8 cellular contexts compared by ENCODE assay signal in the genomic region with DNA sequence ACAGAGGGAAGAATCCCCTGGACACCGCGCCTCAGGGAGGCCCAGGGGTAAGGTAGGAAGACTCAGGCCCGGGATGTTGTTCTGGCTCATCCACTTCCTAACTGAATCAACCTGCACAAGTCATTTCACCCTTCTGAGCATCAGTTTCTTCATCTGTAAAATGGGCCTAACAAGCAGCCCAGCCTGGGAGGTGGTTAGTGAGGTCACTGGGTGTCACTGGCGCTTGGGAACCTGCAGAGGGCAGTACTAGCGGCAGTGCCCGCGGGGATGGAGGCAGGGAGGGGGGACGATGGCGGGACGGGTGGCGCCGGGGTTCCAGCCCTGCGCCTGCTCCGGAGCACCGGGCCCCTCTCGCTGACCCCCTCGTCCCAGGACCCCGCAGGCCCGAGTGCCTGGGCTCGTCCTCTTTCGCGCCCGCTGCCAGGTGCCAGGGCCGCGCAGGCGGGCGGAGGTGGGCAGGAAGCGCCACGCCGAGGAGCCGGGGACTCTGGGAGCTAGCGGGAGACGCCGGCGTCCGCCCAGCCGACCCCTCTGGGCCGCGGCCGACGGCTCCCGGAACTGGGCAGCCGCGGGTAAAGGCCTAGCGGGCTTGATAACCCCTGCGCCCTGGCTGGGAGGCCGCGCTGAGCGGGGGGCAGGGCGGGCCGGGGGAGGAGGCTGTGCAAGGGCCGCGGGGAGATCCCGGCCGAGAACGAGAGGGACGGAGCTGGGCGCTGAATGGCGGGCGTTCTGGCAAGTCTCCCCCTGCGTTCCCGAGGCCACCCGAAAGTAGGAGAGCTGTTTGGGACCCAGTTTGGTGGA. TPM values are rescaled to one million over a fixed set of nuclear protein-coding genes. Genes with fewer than 3 reads are reported as not detected.
DNase-seq lines count a peak whose midpoint lies in the region; ATAC-seq and TF ChIP-seq lines count a peak whose summit lies in the region.

A gene with protein sequence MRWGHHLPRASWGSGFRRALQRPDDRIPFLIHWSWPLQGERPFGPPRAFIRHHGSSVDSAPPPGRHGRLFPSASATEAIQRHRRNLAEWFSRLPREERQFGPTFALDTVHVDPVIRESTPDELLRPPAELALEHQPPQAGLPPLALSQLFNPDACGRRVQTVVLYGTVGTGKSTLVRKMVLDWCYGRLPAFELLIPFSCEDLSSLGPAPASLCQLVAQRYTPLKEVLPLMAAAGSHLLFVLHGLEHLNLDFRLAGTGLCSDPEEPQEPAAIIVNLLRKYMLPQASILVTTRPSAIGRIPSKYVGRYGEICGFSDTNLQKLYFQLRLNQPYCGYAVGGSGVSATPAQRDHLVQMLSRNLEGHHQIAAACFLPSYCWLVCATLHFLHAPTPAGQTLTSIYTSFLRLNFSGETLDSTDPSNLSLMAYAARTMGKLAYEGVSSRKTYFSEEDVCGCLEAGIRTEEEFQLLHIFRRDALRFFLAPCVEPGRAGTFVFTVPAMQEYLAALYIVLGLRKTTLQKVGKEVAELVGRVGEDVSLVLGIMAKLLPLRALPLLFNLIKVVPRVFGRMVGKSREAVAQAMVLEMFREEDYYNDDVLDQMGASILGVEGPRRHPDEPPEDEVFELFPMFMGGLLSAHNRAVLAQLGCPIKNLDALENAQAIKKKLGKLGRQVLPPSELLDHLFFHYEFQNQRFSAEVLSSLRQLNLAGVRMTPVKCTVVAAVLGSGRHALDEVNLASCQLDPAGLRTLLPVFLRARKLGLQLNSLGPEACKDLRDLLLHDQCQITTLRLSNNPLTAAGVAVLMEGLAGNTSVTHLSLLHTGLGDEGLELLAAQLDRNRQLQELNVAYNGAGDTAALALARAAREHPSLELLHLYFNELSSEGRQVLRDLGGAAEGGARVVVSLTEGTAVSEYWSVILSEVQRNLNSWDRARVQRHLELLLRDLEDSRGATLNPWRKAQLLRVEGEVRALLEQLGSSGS (plus strand): TSS at position 255 of the 801 bp plus-strand sequence. CDS start 2,679 bp downstream, outside the sequence.

- peak; percentile 77 for DNase-seq in NK-92 treated with Interleukin-12 subunit alpha and Interleukin-12 subunit beta, amount 100 ng/mL, for 24 hours (lab: John Stamatoyannopoulos, UW)
- DNase-seq in NK-92 (lab: John Stamatoyannopoulos, UW; ENCODE audit: unreplicated experiment) = no peak
- DNase-seq in NCI-H2081 (lab: John Stamatoyannopoulos, UW) = peak; percentile 85 to 86
- DNase-seq in cerebellar cortex (ENCODE audit: low spot score) = peak; percentile 74
- no peak for DNase-seq in kidney epithelial cell (ENCODE audit: low read depth)
- peak; percentile 91 for DNase-seq in stimulated activated CD4-positive, alpha-beta T cell treated with anti-CD3 and anti-CD28 coated beads, Interleukin-15, amount 100 ng/mL, for 24 hours

- peak; percentile 80 for ATAC-seq in HG02938 (IDR thresholded peaks at IDR 0.05; ENCODE audit: unreplicated experiment)
- ATAC-seq in activated CD4-positive, CD25-positive, alpha-beta regulatory T cell treated with anti-CD3 and anti-CD28 coated beads, Interleukin-2, amount 50 U/mL, for 24 hours = peak; percentile 92 to 95

- H3K4me3 ChIP-seq in kidney epithelial cell (ENCODE audit: low read depth, low read length) = peak within 1 kb of the TSS; percentile 64

- TF ChIP-seq CTCF in kidney epithelial cell (IDR thresholded peaks at IDR 0.05; ENCODE audit: insufficient read depth, low read length, poor library complexity, severe bottlenecking) = peak; percentile 89

- H3K27me3 ChIP-seq in kidney epithelial cell (ENCODE audit: control insufficient read depth, insufficient read depth, low read length) = no peaks in the 10 kb centered on the region

- H3K36me3 ChIP-seq in kidney epithelial cell (ENCODE audit: control insufficient read depth, insufficient read depth, low read length) = no peaks in the 10 kb centered on the region

RNA-seq across cellular contexts. Expression of the gene that starts here (rescaled TPM):
- total RNA-seq in kidney epithelial cell = 10.6 and 15.0 TPM in 2 replicates

Comparison
In these comparisons a context has a peak if more than half of its experiments do, and no peak if none do; other contexts are left out.
1. DNase-seq: peak in NK-92 treated with Interleukin-12 subunit alpha and Interleukin-12 subunit beta, amount 100 ng/mL, for 24 hours (single experiment), NCI-H2081 (2 of 2), cerebellar cortex (single experiment) and stimulated activated CD4-positive, alpha-beta T cell treated with anti-CD3 and anti-CD28 coated beads, Interleukin-15, amount 100 ng/mL, for 24 hours (single experiment); none in NK-92 (single experiment) and kidney epithelial cell (single experiment).